ENCODE assay signal across 17 cellular contexts in the genomic region with DNA sequence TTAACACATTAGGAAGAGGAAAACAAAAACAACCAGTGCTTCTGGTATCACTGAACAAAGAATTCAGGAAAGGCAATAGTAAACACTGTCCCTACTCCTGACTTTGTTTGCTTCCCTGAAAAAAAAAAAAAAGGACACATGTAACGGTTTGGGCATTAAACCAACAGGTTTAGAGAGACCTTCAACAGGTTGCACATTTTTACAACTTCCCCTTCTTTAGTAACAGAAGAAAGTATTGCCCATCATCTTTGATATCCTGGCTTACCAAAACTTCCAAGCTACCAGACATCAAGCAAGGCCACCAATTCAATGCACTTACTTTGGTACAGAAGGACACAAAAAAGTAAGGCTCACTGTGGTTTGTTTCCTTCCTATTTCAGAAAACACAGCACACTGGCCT.
"Had no signal": no experiment of that assay in that cellular context is flagged by ENCODE, and none has a peak within 500 bp of the region (broad histone marks: within the 10 kb centered on the region; RNA-seq: fewer than 3 reads in every experiment).

No MANE protein-coding gene starts in this region.

- H3K4me3 ChIP-seq: ascending aorta, lower lobe of right lung, psoas muscle, thoracic aorta, upper lobe of left lung had no signal

- ATAC-seq: effector memory CD8-positive, alpha-beta T cell; lower lobe of right lung; psoas muscle; right cardiac atrium had no signal

- H3K36me3 ChIP-seq: ascending aorta, thoracic aorta, upper lobe of left lung had no signal

- H3K27me3 ChIP-seq: ascending aorta, upper lobe of left lung had no signal

- H3K27ac ChIP-seq: ascending aorta, lower lobe of right lung, psoas muscle, thoracic aorta, upper lobe of left lung had no signal

- DNase-seq: activated CD4-positive, alpha-beta T cell treated with anti-CD3 and anti-CD28 coated beads, Interleukin-2, amount 10 ng/mL, durations not matched to agents 24 days and 14 days; activated CD8-positive, alpha-beta T cell treated with anti-CD3 and anti-CD28 coated beads for 36 hours; activated naive CD4-positive, alpha-beta T cell treated with anti-CD3 and anti-CD28 coated beads for 36 hours; activated T-cell treated with anti-CD3 and anti-CD28 coated beads, Interleukin-2, amount 50 U/mL, for 24 hours; effector memory CD8-positive, alpha-beta T cell; foreskin melanocyte; glutamatergic neuron; islet precursor cell; lower lobe of right lung; psoas muscle; right cardiac atrium; stimulated activated CD4-positive, alpha-beta T cell treated with anti-CD3 and anti-CD28 coated beads, Interleukin-2, amount 100 ng/mL, for 48 hours; stimulated activated naive CD8-positive, alpha-beta T cell treated with anti-CD3 and anti-CD28 coated beads, Interleukin-15, amount 100 ng/mL, for 72 hours; T1000; upper lobe of left lung had no signal

- H3K4me1 ChIP-seq: ascending aorta, lower lobe of right lung, psoas muscle, upper lobe of left lung had no signal

- H3K9me3 ChIP-seq: ascending aorta, lower lobe of right lung, psoas muscle, thoracic aorta, upper lobe of left lung had no signal
